Comparison of ENCODE assay signal across 25 cellular contexts in the genomic region with DNA sequence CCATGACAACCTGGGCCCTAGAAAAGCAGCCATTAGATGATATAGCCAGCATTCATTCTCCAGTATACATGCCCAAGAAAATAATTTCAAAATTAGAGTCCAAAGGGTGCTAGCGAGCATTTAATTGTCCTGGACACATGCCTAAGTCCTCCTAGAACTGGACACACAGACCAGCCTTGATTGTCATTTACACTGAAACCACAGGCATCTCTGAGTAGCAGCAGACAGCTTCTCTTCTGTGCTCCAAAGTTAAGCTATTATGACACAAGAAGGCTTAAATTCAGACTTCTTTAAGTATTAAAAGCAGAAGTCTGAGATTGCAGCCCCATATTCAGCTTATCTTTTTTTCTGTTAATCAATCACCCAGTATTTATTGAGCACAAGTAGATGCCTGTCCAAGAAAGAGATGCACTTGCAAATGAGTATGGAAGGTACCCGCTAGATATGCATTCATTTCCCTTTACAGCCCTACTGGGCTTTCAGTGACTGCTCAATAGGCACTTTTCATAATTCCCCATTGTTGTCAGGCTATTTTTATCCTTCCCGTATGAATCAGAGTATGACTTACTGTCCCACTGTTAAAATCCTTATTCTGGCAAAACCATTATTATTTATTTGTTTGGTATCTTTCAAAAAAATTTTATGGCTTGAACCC.
DNase-seq lines count a peak whose midpoint lies in the region; ATAC-seq, FAIRE-seq and TF ChIP-seq lines count a peak whose summit lies in the region.
"Had no signal": no experiment of that assay in that cellular context is flagged by ENCODE, and none has a peak within 500 bp of the region (broad histone marks: within the 10 kb centered on the region; RNA-seq: fewer than 3 reads in every experiment).

No MANE protein-coding gene starts in this region.

- no peak for FAIRE-seq in astrocyte (lab: Jason Lieb, UNC)
- FAIRE-seq: GM18507, kidney had no signal

- H3K27me3 ChIP-seq in right atrium auricular region (no peaks in the 10 kb centered on the region), astrocyte (ENCODE audit: insufficient read depth, low read length) (peaks cover 5% of the 10 kb centered on the region), heart right ventricle (no peaks in the 10 kb centered on the region), endodermal cell (ENCODE audit: control insufficient read depth, insufficient read depth, low read length, poor library complexity, severe bottlenecking) (peaks cover 47% of the 10 kb centered on the region)
- H3K27me3 ChIP-seq: cardiac muscle cell, tibial artery had no signal

- H3K9me3 Mint-ChIP-seq in astrocyte (ENCODE audit: unreplicated experiment) = no peaks in the 10 kb centered on the region
- no peaks in the 10 kb centered on the region for H3K9me3 Mint-ChIP-seq in endodermal cell
- H3K9me3 Mint-ChIP-seq: activated B cell treated with CpG ODN at 0.5 μM for 24 hours; activated CD8-positive, alpha-beta T cell treated with anti-CD3 and anti-CD28 coated beads for 36 hours; activated naive CD8-positive, alpha-beta T cell treated with anti-CD3 and anti-CD28 coated beads for 36 hours; activated T-cell treated with anti-CD3 and anti-CD28 coated beads, Interleukin-2, amount 50 U/mL, for 72 hours; mesothelial cell of epicardium had no signal

- H2AFZ ChIP-seq in astrocyte (ENCODE audit: low read depth, low read length) = no peak overlapping the region
- H2AFZ ChIP-seq: GM23338 had no signal

- H3K4me1 ChIP-seq in right atrium auricular region = peaks cover 0 to 14% of the 10 kb centered on the region in 2 donors
- peaks cover 5% of the 10 kb centered on the region for H3K4me1 ChIP-seq in astrocyte (ENCODE audit: insufficient read depth, low read length)
- H3K4me1 ChIP-seq in heart right ventricle = peaks cover 5 to 24% (median 18%) of the 10 kb centered on the region in 9 donors
- H3K4me1 ChIP-seq in endodermal cell (ENCODE audit: control insufficient read depth, insufficient read depth, low read length) = no peaks in the 10 kb centered on the region

- H3K9me3 ChIP-seq in right atrium auricular region (no peaks in the 10 kb centered on the region), astrocyte (ENCODE audit: insufficient read depth, low read depth, low read length) (no peaks in the 10 kb centered on the region), heart right ventricle (no peaks in the 10 kb centered on the region), endodermal cell (ENCODE audit: control insufficient read depth, low read length) (no peaks in the 10 kb centered on the region)
- H3K9me3 ChIP-seq: tibial artery had no signal

- no peaks in the 10 kb centered on the region for H3K79me2 ChIP-seq in astrocyte (ENCODE audit: insufficient read depth, low read length)

- H3K27ac Mint-ChIP-seq in astrocyte (ENCODE audit: unreplicated experiment) (no peak overlapping the region), endodermal cell (no peak overlapping the region)
- H3K27ac Mint-ChIP-seq: activated B cell treated with CpG ODN at 0.5 μM for 24 hours; activated CD8-positive, alpha-beta T cell treated with anti-CD3 and anti-CD28 coated beads for 36 hours; activated naive CD8-positive, alpha-beta T cell treated with anti-CD3 and anti-CD28 coated beads for 36 hours; activated T-cell treated with anti-CD3 and anti-CD28 coated beads, Interleukin-2, amount 50 U/mL, for 72 hours; CD4-positive, alpha-beta T cell; GM23338; mesothelial cell of epicardium; T-helper 17 cell had no signal

- H3K36me3 ChIP-seq in right atrium auricular region (no peaks in the 10 kb centered on the region), astrocyte (ENCODE audit: insufficient read depth, low read length) (no peaks in the 10 kb centered on the region), heart right ventricle (no peaks in the 10 kb centered on the region), endodermal cell (ENCODE audit: control insufficient read depth, insufficient read depth, low read length) (no peaks in the 10 kb centered on the region)
- H3K36me3 ChIP-seq: cardiac muscle cell, tibial artery had no signal

- ATAC-seq in Right ventricle myocardium inferior = peak; percentile 43
- ATAC-seq in heart right ventricle = peak in 6 of 8 donors; percentile 42 to 80 (median 72)
- no peak for ATAC-seq in HG03039 (IDR thresholded peaks at IDR 0.05; ENCODE audit: unreplicated experiment)
- no peak for ATAC-seq in HG03439 (IDR thresholded peaks at IDR 0.05; ENCODE audit: unreplicated experiment)
- ATAC-seq: activated CD8-positive, alpha-beta T cell treated with anti-CD3 and anti-CD28 coated beads for 36 hours; activated T-cell treated with anti-CD3 and anti-CD28 coated beads, Interleukin-2, amount 50 U/mL, for 72 hours; GM23338; T-helper 17 cell had no signal

- H3K4me2 ChIP-seq in astrocyte (ENCODE audit: low read length) = peak overlapping the region; percentile 42
- H3K4me2 ChIP-seq: GM23338 had no signal

- TF ChIP-seq CTCF in right atrium auricular region (IDR thresholded peaks at IDR 0.05) (no peak), astrocyte (IDR thresholded peaks at IDR 0.05; ENCODE audit: insufficient read depth, low read depth, low read length) (no peak), heart right ventricle (IDR thresholded peaks at IDR 0.05) (no peak), endodermal cell (conservative IDR thresholded peaks at IDR 0.05) (no peak)

- H3K27ac ChIP-seq in right atrium auricular region (no peak overlapping the region), astrocyte (ENCODE audit: low read depth, low read length) (peak overlapping the region; percentile 5), heart right ventricle (peak overlapping the region in 5 of 10 donors; percentile 13 to 62 (median 23)), endodermal cell (ENCODE audit: low read depth, low read length) (no peak overlapping the region)
- H3K27ac ChIP-seq: cardiac muscle cell, tibial artery had no signal

- 35 to 48% methylated on average over 3 of the region's 3 CpGs for WGBS in heart right ventricle, 2 donors
- WGBS in endodermal cell (ENCODE audit: insufficient coverage in 1 of 2, insufficient read length in 1 of 2), 2 experiments = 92 to 100% methylated on average over 1 to 3 of the region's 3 CpGs

- H3K4me3 Mint-ChIP-seq in astrocyte (ENCODE audit: unreplicated experiment) (no peak overlapping the region), endodermal cell (no peak overlapping the region)
- H3K4me3 Mint-ChIP-seq: activated B cell treated with CpG ODN at 0.5 μM for 24 hours; activated CD8-positive, alpha-beta T cell treated with anti-CD3 and anti-CD28 coated beads for 36 hours; activated naive CD8-positive, alpha-beta T cell treated with anti-CD3 and anti-CD28 coated beads for 36 hours; activated T-cell treated with anti-CD3 and anti-CD28 coated beads, Interleukin-2, amount 50 U/mL, for 72 hours; CD4-positive, alpha-beta T cell; GM23338; mesothelial cell of epicardium; T-helper 17 cell had no signal

- H3K4me3 ChIP-seq in right atrium auricular region (no peak overlapping the region), astrocyte (ENCODE audit: insufficient read depth, low read depth, low read length) (no peak overlapping the region), heart right ventricle (no peak overlapping the region), endodermal cell (ENCODE audit: low read length) (no peak overlapping the region)
- H3K4me3 ChIP-seq: cardiac muscle cell, GM23338, tibial artery had no signal

- intact Hi-C loops in Right ventricle myocardium inferior (cut with DNase I) = loop anchor here (5.0 kb wide), 1 partner anchor 125 kb away; no protein-coding TSS in a partner anchor
- intact Hi-C loops in heart right ventricle (cut with DNase I) = loop anchor here in 2 of 10 donors (5.0 to 10.0 kb wide), 2 partner anchors 80 to 107 kb away; no protein-coding TSS in a partner anchor

- H3K4me1 Mint-ChIP-seq in astrocyte (ENCODE audit: low read depth, unreplicated experiment) (peaks cover 25% of the 10 kb centered on the region), endodermal cell (no peaks in the 10 kb centered on the region)
- H3K4me1 Mint-ChIP-seq: activated B cell treated with CpG ODN at 0.5 μM for 24 hours had no signal

- peaks cover 12% of the 10 kb centered on the region for H3K27me3 Mint-ChIP-seq in astrocyte (ENCODE audit: low read depth, unreplicated experiment)
- H3K27me3 Mint-ChIP-seq in endodermal cell (ENCODE audit: insufficient read depth) = peaks cover 25% of the 10 kb centered on the region
- H3K27me3 Mint-ChIP-seq: activated CD8-positive, alpha-beta T cell treated with anti-CD3 and anti-CD28 coated beads for 36 hours; activated naive CD8-positive, alpha-beta T cell treated with anti-CD3 and anti-CD28 coated beads for 36 hours; CD4-positive, alpha-beta T cell; T-helper 17 cell had no signal

- H3K36me3 Mint-ChIP-seq in astrocyte (ENCODE audit: low read depth, unreplicated experiment) (no peaks in the 10 kb centered on the region), endodermal cell (ENCODE audit: low read depth) (no peaks in the 10 kb centered on the region)
- H3K36me3 Mint-ChIP-seq: activated naive CD8-positive, alpha-beta T cell treated with anti-CD3 and anti-CD28 coated beads for 36 hours; mesothelial cell of epicardium had no signal

- DNase-seq in Right ventricle myocardium inferior (ENCODE audit: missing footprints) (no peak), right atrium auricular region (ENCODE audit: low spot score) (no peak), astrocyte (ENCODE audit: low read depth) (peak; percentile 14), heart right ventricle (no peak), endodermal cell (no peak)
- no peak for DNase-seq in activated CD8-positive, alpha-beta memory T cell treated with anti-CD3 and anti-CD28 coated beads, Interleukin-2, amount 50 U/mL, for 48 hours
- DNase-seq: activated B cell treated with CpG ODN at 0.5 μM for 24 hours; activated CD8-positive, alpha-beta T cell treated with anti-CD3 and anti-CD28 coated beads for 36 hours; activated naive CD8-positive, alpha-beta T cell treated with anti-CD3 and anti-CD28 coated beads for 36 hours; activated T-cell treated with anti-CD3 and anti-CD28 coated beads, Interleukin-2, amount 50 U/mL, for 72 hours; CD4-positive, alpha-beta T cell; DND-41; hypothalamus; kidney; NCI-H446; SHP77; stimulated activated naive CD4-positive, alpha-beta T cell; T-helper 17 cell; tibial artery had no signal

- H3K9ac ChIP-seq in astrocyte (ENCODE audit: low read length) (no peak overlapping the region), endodermal cell (ENCODE audit: extremely low read depth, low read length, poor library complexity, severe bottlenecking) (no peak overlapping the region)

- no peaks in the 10 kb centered on the region for H4K20me1 ChIP-seq in astrocyte (ENCODE audit: insufficient read depth, low read length)

Comparison
In these comparisons a context has a peak if more than half of its experiments do, and no peak if none do; other contexts are left out.
1. ATAC-seq: peak in Right ventricle myocardium inferior (single experiment) and heart right ventricle (6 of 8); none in HG03039 (single experiment) and HG03439 (single experiment).